ENCODE assay signal across 8 cellular contexts in the genomic region with DNA sequence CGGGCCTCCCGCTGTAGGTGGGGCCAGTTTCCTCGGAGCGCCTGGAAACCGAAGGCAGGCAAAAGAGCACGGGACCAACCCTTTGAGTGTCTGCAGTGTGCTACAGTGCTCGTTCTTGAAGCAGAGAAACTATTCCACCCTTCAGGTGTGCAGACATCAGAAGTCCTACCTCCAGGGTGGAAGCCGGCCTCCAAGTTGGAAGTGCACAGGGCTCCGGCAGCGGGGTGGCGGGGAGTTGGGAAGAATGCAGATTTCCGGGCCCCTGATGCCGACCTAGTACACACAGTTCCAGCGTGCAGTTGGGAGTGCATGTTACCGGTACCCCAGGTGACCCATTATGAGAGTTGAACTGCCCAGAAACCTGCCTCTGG. TPM values are rescaled to one million over a fixed set of nuclear protein-coding genes. Genes with fewer than 3 reads are reported as not detected.
DNase-seq lines count a peak whose midpoint lies in the region; ATAC-seq and TF ChIP-seq lines count a peak whose summit lies in the region.

No MANE protein-coding gene starts in this region.

- H3K9ac ChIP-seq in PC-3 (ENCODE audit: low read length) (no peak overlapping the region), trophoblast cell (ENCODE audit: low read length) (no peak overlapping the region)

- peak overlapping the region; percentile 76; the same call in 1 of the 2 replicates for H2AFZ ChIP-seq in PC-3 (ENCODE audit: low read length)
- no peak overlapping the region for H2AFZ ChIP-seq in trophoblast cell (ENCODE audit: insufficient read depth, low read length, poor library complexity)

- H3K36me3 Mint-ChIP-seq in Calu3 (ENCODE audit: insufficient read depth, unreplicated experiment), result peaks cover 24% of the 10 kb centered on the region

- H3K4me2 ChIP-seq in PC-3 (ENCODE audit: low read length) (peak overlapping the region; percentile 90), trophoblast cell (ENCODE audit: low read length) (peak overlapping the region; percentile 66)

- peak overlapping the region; percentile 72 for H3K4ac ChIP-seq in trophoblast cell (ENCODE audit: low read depth, low read length)

- TF ChIP-seq CTCF in Calu3 (IDR thresholded peaks at IDR 0.05; ENCODE audit: unreplicated experiment) (no peak), PC-3 (conservative IDR thresholded peaks at IDR 0.05; ENCODE audit: low read depth, low read length) (no peak), epithelial cell of proximal tubule (conservative IDR thresholded peaks at IDR 0.05; ENCODE audit: low read depth, low read length) (no peak)

- no peak overlapping the region for H2AK5ac ChIP-seq in trophoblast cell (ENCODE audit: low read length)

- H3K9me3 ChIP-seq in PC-3 (ENCODE audit: low read length) (no peaks in the 10 kb centered on the region), trophoblast cell (ENCODE audit: insufficient read depth, low read depth, low read length) (peaks cover 2% of the 10 kb centered on the region)

- H4K20me1 ChIP-seq in PC-3 (ENCODE audit: low read length), result no peaks in the 10 kb centered on the region

- no peak overlapping the region for H4K12ac ChIP-seq in trophoblast cell (ENCODE audit: low read depth, low read length)

- no peaks in the 10 kb centered on the region for H3K27me3 Mint-ChIP-seq in Calu3 (ENCODE audit: unreplicated experiment)

- no peak overlapping the region for H2BK5ac ChIP-seq in trophoblast cell (ENCODE audit: low read depth, low read length, poor library complexity)

- POLR2A ChIA-PET in PC-3 (lab: Charles Lee; ENCODE audit: unreplicated experiment), result no interaction called here

- no peak overlapping the region for H3K27ac Mint-ChIP-seq in Calu3 (ENCODE audit: unreplicated experiment)

- DNase-seq in Calu3 (no peak), PC-3 (no peak), epithelial cell of proximal tubule (ENCODE audit: low read depth) (no peak), trophoblast cell (no peak), cerebellar nuclear complex (lab: John Stamatoyannopoulos, UW) (no peak), GM19238 (ENCODE audit: insufficient read length, low spot score) (no peak), NCI-H2227 treated with DMSO at 0.1 percent for 48 hours (lab: John Stamatoyannopoulos, UW) (no peak)

- H3K36me3 ChIP-seq in PC-3 (ENCODE audit: low read depth, low read length), result no peaks in the 10 kb centered on the region
- peaks cover 0 to 2% of the 10 kb centered on the region in 2 experiments for H3K36me3 ChIP-seq in trophoblast cell (ENCODE audit: control insufficient read depth in 1 of 2, insufficient read depth in 2 of 2, low read length in 2 of 2)

- H2BK12ac ChIP-seq in trophoblast cell (ENCODE audit: low read length), result no peak overlapping the region

- ATAC-seq in PC-3 (no peak), GM18517 (IDR thresholded peaks at IDR 0.05; ENCODE audit: unreplicated experiment) (no peak)

- no peaks in the 10 kb centered on the region for H3K27me3 ChIP-seq in PC-3 (ENCODE audit: low read length)
- no peaks in the 10 kb centered on the region for H3K27me3 ChIP-seq in trophoblast cell (ENCODE audit: insufficient read depth, low read length)

- H3K4me3 ChIP-seq in PC-3 (ENCODE audit: low read length), result peak overlapping the region; percentile 78
- peak overlapping the region; percentile 75 for H3K4me3 ChIP-seq in epithelial cell of proximal tubule (ENCODE audit: low read depth, low read length)
- no peak overlapping the region for H3K4me3 ChIP-seq in trophoblast cell (ENCODE audit: low read depth, low read length)

- H3K18ac ChIP-seq in trophoblast cell (ENCODE audit: low read length), result peak overlapping the region; percentile 67

- peaks cover 10% of the 10 kb centered on the region; the same call in 1 of the 2 replicates for H3K4me1 ChIP-seq in PC-3 (ENCODE audit: insufficient read depth, low read length)
- peaks cover 18 to 22% of the 10 kb centered on the region in 2 experiments for H3K4me1 ChIP-seq in trophoblast cell (ENCODE audit: control insufficient read depth in 1 of 2, insufficient read depth in 2 of 2, low read length in 2 of 2)

- no peaks in the 10 kb centered on the region for H3K4me1 Mint-ChIP-seq in Calu3 (ENCODE audit: low read depth, unreplicated experiment)

- H4K91ac ChIP-seq in trophoblast cell (ENCODE audit: low read depth, low read length), result no peak overlapping the region

- intact Hi-C loops in Calu3 (cut with micrococcal nuclease; ENCODE audit: unreplicated experiment) (loop anchor here (10.0 kb wide), 1 partner anchor 115 kb away; no protein-coding TSS in a partner anchor), PC-3 (cut with micrococcal nuclease) (loop anchor here (5.0 to 10.0 kb wide), 3 partner anchors 75 to 702 kb away; partner anchors contain the start of genes ARHGAP11B and OTUD7A)

- no peaks in the 10 kb centered on the region for H3K9me2 ChIP-seq in PC-3 (replicated peaks; ENCODE audit: low read length)

- no peak overlapping the region for H3K23ac ChIP-seq in trophoblast cell (ENCODE audit: low read length)

- no peaks in the 10 kb centered on the region for H3F3A ChIP-seq in PC-3 (ENCODE audit: low read length, unreplicated experiment)

- H3K27ac ChIP-seq in PC-3 (ENCODE audit: low read length) (no peak overlapping the region), trophoblast cell (ENCODE audit: low read depth, low read length) (no peak overlapping the region)

- no peak overlapping the region for H4K8ac ChIP-seq in trophoblast cell (ENCODE audit: low read depth, low read length)

- H3K4me3 Mint-ChIP-seq in Calu3 (ENCODE audit: low read depth, unreplicated experiment), result peak overlapping the region; percentile 69

- CTCF ChIA-PET in Calu3 (lab: Charles Lee), result no interaction called here
- CTCF ChIA-PET in PC-3 (lab: Charles Lee), result no interaction called here

- no peaks in the 10 kb centered on the region for H3K9me3 Mint-ChIP-seq in Calu3 (ENCODE audit: low read depth, unreplicated experiment)

- no peak overlapping the region for H2BK120ac ChIP-seq in trophoblast cell (ENCODE audit: insufficient read depth, low read length, poor library complexity)

- peaks cover 25% of the 10 kb centered on the region for H3K79me1 ChIP-seq in trophoblast cell (ENCODE audit: low read length)

- no CpG with 5 or more reads among the region's 15 CpGs for WGBS in trophoblast cell (ENCODE audit: extremely low coverage, insufficient coverage, insufficient read length)

- BruUV-seq in Calu3 (replicated peaks; lab: Mats Ljungman, UMichigan) (no TSS peak), PC-3 (replicated peaks; lab: Mats Ljungman, UMichigan) (no TSS peak)

- peaks cover 29% of the 10 kb centered on the region; the same call in 1 of the 2 replicates for H3K79me2 ChIP-seq in PC-3 (ENCODE audit: low read length)
- H3K79me2 ChIP-seq in trophoblast cell (ENCODE audit: control insufficient read depth, insufficient read depth, low read length, poor library complexity), result peaks cover 47% of the 10 kb centered on the region

- H3K14ac ChIP-seq in trophoblast cell (ENCODE audit: low read length), result no peak overlapping the region

RNA-seq across cellular contexts. Expression of gene KLF13, which starts 3.0 kb away (rescaled TPM):
- 14.1 and 22.9 TPM in 2 replicates for total RNA-seq in Calu3 (2022)
- 10.1 and 11.4 TPM in 2 replicates for total RNA-seq in PC-3 (2014; rRNA removed)
- total RNA-seq in epithelial cell of proximal tubule, result 20.5 and 66.2 TPM in 2 replicates
- polyA plus RNA-seq in trophoblast cell (2013), result 76.0 and 79.4 TPM in 2 replicates
